In the genomic region with DNA sequence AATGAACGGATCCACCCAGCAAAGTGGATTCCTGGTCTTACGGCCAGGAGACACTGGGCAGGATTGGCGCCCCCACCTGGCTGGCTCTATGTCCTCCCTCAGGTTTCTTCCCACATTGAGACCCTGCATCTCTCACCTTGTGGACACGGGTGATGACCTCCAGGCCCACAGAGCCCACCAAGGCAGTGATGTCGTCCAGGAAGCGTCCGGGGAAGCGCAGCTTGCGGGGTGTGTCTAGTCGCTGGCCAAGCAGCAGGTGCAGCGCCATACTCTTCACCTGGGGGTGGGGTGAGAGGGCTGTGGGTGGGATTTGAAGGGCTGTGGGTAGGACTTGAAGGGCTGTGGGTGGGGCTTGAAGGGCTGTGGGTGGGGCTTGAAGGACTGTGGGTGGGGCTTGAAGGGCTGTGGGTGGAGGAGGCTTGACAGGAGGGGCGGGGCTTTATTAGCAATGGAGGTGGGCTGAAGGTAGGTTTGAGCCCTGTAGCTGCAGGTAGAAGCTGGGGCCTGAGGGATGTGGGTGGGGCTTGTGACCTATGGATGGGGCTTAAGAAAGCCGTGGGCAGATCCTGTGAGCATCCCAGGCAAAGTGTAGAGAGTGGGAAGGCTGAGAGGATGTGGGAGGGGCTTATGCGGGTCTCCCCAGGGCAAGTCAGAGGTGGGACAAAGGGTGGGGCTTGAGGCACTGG, we compare ENCODE assay signal across 1 cellular context.
TF ChIP-seq lines count a peak whose summit lies in the region.

No MANE protein-coding gene starts in this region.

TF ChIP-seq in A549, 52 proteins besides CTCF, POLR2A, EP300 and RAD21 (continued from another document):
- TF ChIP-seq, protein P1, sequence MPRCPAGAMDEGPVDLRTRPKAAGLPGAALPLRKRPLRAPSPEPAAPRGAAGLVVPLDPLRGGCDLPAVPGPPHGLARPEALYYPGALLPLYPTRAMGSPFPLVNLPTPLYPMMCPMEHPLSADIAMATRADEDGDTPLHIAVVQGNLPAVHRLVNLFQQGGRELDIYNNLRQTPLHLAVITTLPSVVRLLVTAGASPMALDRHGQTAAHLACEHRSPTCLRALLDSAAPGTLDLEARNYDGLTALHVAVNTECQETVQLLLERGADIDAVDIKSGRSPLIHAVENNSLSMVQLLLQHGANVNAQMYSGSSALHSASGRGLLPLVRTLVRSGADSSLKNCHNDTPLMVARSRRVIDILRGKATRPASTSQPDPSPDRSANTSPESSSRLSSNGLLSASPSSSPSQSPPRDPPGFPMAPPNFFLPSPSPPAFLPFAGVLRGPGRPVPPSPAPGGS (IDR thresholded peaks at IDR 0.05) = no peak
- no peak for TF ChIP-seq FOSL2 (IDR thresholded peaks at IDR 0.05)
- no peak for TF ChIP-seq FOSL2 (CRISPR knock-in tag; IDR thresholded peaks at IDR 0.05)
- TF ChIP-seq, protein P2, sequence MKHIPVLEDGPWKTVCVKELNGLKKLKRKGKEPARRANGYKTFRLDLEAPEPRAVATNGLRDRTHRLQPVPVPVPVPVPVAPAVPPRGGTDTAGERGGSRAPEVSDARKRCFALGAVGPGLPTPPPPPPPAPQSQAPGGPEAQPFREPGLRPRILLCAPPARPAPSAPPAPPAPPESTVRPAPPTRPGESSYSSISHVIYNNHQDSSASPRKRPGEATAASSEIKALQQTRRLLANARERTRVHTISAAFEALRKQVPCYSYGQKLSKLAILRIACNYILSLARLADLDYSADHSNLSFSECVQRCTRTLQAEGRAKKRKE (CRISPR knock-in tag; IDR thresholded peaks at IDR 0.05; ENCODE audit: low read depth) = no peak
- no peak for TF ChIP-seq ZSCAN20 (CRISPR knock-in tag; IDR thresholded peaks at IDR 0.05)
- TF ChIP-seq JUN (IDR thresholded peaks at IDR 0.05) = no peak
- no peak for TF ChIP-seq EHMT2 (IDR thresholded peaks at IDR 0.05; ENCODE audit: low read depth)
- no peak for TF ChIP-seq HMGXB4 (CRISPR knock-in tag; IDR thresholded peaks at IDR 0.05; ENCODE audit: borderline replicate concordance)
